ENCODE assay signal across 1 cellular context in the genomic region with DNA sequence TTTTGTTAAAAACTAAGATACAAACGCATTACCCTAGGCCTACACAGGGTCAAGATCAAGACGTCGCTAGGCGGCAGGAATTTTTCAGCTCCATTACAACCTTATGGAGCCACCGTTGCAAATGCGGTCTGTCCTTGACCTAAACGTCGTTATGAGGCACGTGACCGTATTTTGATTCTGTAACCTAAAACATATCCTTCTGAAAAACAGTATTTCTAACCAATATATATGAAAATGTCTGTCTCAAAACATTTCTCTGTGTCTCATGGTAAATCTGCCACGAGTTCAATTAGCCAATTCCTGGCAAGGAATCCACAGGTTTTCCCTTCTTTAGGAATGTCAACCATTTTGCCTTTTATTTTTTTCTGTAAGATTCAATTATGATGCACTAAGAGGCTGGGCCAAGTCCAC.
TF ChIP-seq lines count a peak whose summit lies in the region.

No MANE protein-coding gene starts in this region.

TF ChIP-seq in K562, 482 proteins besides CTCF, POLR2A, EP300 and RAD21 (continued from another document and continues in another):
- TF ChIP-seq, protein P1, sequence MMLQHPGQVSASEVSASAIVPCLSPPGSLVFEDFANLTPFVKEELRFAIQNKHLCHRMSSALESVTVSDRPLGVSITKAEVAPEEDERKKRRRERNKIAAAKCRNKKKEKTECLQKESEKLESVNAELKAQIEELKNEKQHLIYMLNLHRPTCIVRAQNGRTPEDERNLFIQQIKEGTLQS (IDR thresholded peaks at IDR 0.05), result no peak
- TF ChIP-seq, protein P1 (CRISPR knock-in tag; conservative IDR thresholded peaks at IDR 0.05), result no peak
- no peak for TF ChIP-seq NFIX (CRISPR knock-in tag; IDR thresholded peaks at IDR 0.05; ENCODE audit: low read depth)
- TF ChIP-seq, protein P2, sequence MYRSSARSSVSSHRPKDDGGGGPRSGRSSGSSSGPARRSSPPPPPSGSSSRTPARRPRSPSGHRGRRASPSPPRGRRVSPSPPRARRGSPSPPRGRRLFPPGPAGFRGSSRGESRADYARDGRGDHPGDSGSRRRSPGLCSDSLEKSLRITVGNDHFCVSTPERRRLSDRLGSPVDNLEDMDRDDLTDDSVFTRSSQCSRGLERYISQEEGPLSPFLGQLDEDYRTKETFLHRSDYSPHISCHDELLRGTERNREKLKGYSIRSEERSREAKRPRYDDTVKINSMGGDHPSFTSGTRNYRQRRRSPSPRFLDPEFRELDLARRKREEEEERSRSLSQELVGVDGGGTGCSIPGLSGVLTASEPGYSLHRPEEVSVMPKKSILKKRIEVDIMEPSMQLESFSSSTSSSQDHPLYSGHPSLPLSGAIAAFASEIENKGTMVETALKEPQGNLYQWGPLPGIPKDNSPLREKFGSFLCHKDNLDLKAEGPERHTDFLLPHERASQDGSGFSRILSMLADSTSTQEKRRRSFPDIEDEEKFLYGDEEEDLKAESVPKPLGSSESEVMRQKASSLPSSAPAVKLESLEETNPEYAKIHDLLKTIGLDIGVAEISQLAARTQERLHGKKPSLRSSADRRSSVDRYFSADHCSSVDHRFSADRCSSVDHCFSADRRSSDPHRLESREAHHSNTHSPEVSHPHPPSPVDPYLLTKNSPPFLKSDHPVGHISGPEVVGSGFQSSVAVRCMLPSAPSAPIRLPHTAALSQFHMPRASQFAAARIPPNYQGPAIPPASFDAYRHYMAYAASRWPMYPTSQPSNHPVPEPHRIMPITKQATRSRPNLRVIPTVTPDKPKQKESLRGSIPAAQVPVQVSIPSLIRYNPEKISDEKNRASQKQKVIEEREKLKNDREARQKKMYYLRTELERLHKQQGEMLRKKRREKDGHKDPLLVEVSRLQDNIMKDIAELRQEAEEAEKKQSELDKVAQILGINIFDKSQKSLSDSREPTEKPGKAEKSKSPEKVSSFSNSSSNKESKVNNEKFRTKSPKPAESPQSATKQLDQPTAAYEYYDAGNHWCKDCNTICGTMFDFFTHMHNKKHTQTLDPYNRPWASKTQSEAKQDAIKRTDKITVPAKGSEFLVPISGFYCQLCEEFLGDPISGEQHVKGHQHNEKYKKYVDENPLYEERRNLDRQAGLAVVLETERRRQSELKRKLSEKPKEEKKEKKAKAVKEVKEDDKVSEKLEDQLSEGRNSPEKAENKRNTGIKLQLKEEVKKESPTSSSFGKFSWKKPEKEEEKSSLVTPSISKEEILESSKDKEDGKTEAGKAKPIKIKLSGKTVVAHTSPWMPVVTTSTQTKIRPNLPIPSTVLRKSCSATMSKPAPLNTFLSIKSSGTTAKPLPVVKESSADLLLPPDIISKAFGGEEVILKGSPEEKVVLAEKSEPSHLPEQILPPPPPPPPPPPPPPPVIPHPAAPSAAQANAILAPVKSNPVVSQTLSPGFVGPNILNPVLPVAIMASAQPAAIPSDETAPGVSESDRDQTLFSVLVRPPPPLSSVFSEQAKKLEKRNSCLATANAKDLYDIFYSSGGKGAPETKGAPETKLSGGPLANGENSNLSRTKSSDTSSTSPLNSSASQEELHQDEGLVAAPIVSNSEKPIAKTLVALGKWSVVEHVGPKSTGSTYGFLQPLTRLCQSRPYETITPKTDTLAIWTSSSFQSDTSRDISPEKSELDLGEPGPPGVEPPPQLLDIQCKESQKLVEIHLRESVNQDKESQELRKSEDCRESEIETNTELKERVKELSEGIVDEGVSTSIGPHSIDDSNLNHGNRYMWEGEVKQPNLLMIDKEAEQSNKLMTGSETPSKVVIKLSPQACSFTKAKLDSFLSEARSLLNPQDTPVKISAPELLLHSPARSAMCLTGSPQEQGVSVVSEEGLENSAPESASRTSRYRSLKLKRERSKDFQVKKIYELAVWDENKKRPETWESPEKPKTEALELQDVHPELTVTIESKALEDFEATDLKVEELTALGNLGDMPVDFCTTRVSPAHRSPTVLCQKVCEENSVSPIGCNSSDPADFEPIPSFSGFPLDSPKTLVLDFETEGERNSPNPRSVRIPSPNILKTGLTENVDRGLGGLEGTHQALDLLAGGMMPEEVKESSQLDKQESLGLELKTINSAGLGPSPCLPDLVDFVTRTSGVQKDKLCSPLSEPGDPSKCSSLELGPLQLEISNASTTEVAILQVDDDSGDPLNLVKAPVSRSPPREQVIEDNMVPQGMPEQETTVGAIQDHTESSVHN (IDR thresholded peaks at IDR 0.05; ENCODE audit: borderline replicate concordance in 1 of 2, low read depth in 1 of 2), result no peak
- TF ChIP-seq, protein P3, sequence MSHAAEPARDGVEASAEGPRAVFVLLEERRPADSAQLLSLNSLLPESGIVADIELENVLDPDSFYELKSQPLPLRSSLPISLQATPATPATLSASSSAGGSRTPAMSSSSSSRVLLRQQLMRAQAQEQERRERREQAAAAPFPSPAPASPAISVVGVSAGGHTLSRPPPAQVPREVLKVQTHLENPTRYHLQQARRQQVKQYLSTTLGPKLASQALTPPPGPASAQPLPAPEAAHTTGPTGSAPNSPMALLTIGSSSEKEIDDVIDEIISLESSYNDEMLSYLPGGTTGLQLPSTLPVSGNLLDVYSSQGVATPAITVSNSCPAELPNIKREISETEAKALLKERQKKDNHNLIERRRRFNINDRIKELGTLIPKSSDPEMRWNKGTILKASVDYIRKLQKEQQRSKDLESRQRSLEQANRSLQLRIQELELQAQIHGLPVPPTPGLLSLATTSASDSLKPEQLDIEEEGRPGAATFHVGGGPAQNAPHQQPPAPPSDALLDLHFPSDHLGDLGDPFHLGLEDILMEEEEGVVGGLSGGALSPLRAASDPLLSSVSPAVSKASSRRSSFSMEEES (CRISPR knock-in tag; IDR thresholded peaks at IDR 0.05), result peak; percentile 95
- 0 out of 2 replicates have a peak, but pooled peaks have one; percentile 7 for TF ChIP-seq SOX6 (IDR thresholded peaks at IDR 0.05)
- TF ChIP-seq TAL1 (IDR thresholded peaks at IDR 0.05), result no peak
- no peak for TF ChIP-seq JUN (IDR thresholded peaks at IDR 0.05; ENCODE audit: borderline replicate concordance, low read depth, low read length)
- no peak for TF ChIP-seq JUN (CRISPR knock-in tag; IDR thresholded peaks at IDR 0.05; ENCODE audit: borderline replicate concordance)
- peak; percentile 40; the same call in 1 of the 2 replicates for TF ChIP-seq TEAD4 (IDR thresholded peaks at IDR 0.05; ENCODE audit: low read length)
- TF ChIP-seq TEAD4 (CRISPR knock-in tag; IDR thresholded peaks at IDR 0.05; ENCODE audit: borderline replicate concordance), result no peak
- TF ChIP-seq NUFIP1 (IDR thresholded peaks at IDR 0.05; ENCODE audit: partially characterized antibody), result no peak
- TF ChIP-seq, protein P4, sequence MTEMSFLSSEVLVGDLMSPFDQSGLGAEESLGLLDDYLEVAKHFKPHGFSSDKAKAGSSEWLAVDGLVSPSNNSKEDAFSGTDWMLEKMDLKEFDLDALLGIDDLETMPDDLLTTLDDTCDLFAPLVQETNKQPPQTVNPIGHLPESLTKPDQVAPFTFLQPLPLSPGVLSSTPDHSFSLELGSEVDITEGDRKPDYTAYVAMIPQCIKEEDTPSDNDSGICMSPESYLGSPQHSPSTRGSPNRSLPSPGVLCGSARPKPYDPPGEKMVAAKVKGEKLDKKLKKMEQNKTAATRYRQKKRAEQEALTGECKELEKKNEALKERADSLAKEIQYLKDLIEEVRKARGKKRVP (CRISPR knock-in tag; IDR thresholded peaks at IDR 0.05), result no peak
- TF ChIP-seq ZNF57 (CRISPR knock-in tag; IDR thresholded peaks at IDR 0.05), result no peak
- TF ChIP-seq, protein P5, sequence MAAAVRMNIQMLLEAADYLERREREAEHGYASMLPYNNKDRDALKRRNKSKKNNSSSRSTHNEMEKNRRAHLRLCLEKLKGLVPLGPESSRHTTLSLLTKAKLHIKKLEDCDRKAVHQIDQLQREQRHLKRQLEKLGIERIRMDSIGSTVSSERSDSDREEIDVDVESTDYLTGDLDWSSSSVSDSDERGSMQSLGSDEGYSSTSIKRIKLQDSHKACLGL (CRISPR knock-in tag; IDR thresholded peaks at IDR 0.05; ENCODE audit: borderline replicate concordance, poor library complexity, severe bottlenecking), result no peak
- no peak for TF ChIP-seq CCNT2 (IDR thresholded peaks at IDR 0.05; ENCODE audit: borderline replicate concordance, extremely low read depth, insufficient read length, low read depth, low read length)
- peak; percentile 63; the same call in 1 of the 2 replicates for TF ChIP-seq ZKSCAN8 (CRISPR knock-in tag; IDR thresholded peaks at IDR 0.05)
- TF ChIP-seq STAT5B (CRISPR knock-in tag; IDR thresholded peaks at IDR 0.05), result no peak
- TF ChIP-seq CBFB (CRISPR knock-in tag; IDR thresholded peaks at IDR 0.05), result no peak
- no peak for TF ChIP-seq SIX5 (IDR thresholded peaks at IDR 0.05; ENCODE audit: borderline replicate concordance in 1 of 2, insufficient read depth in 1 of 2, low read depth in 1 of 2, low read length in 2 of 2)
- TF ChIP-seq ZNF668 (CRISPR knock-in tag; IDR thresholded peaks at IDR 0.05), result no peak
- 0 out of 2 replicates have a peak, but pooled peaks have one; percentile 51 for TF ChIP-seq RHOXF2B (CRISPR knock-in tag; conservative IDR thresholded peaks at IDR 0.05)
- TF ChIP-seq ZC3H4 (CRISPR knock-in tag; IDR thresholded peaks at IDR 0.05; ENCODE audit: borderline replicate concordance), result no peak
- TF ChIP-seq TAF9B (IDR thresholded peaks at IDR 0.05; ENCODE audit: partially characterized antibody), result no peak
- TF ChIP-seq RAD51 (IDR thresholded peaks at IDR 0.05; ENCODE audit: borderline replicate concordance, low read depth), result peak; percentile 85
- no peak for TF ChIP-seq DMBX1 (CRISPR knock-in tag; IDR thresholded peaks at IDR 0.05; ENCODE audit: borderline replicate concordance)
- TF ChIP-seq NR2C1 (IDR thresholded peaks at IDR 0.05), result peak; percentile 23; the same call in 1 of the 2 replicates
- TF ChIP-seq NR2C1 (tag; IDR thresholded peaks at IDR 0.05), result no peak
- TF ChIP-seq, protein P6, sequence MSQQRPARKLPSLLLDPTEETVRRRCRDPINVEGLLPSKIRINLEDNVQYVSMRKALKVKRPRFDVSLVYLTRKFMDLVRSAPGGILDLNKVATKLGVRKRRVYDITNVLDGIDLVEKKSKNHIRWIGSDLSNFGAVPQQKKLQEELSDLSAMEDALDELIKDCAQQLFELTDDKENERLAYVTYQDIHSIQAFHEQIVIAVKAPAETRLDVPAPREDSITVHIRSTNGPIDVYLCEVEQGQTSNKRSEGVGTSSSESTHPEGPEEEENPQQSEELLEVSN (IDR thresholded peaks at IDR 0.05; ENCODE audit: borderline replicate concordance in 1 of 2, extremely low read depth in 1 of 2, insufficient read depth in 1 of 2, insufficient read length in 1 of 2, low read depth in 1 of 2, low read length in 1 of 2, poor library complexity in 1 of 2, severe bottlenecking in 1 of 2), result peak in 1 of 2 experiments; percentile 27
- TF ChIP-seq MTA2 (IDR thresholded peaks at IDR 0.05; ENCODE audit: low read depth), result no peak
- no peak for TF ChIP-seq ZNF830 (CRISPR knock-in tag; IDR thresholded peaks at IDR 0.05)
- TF ChIP-seq GTF2E2 (tag; IDR thresholded peaks at IDR 0.05), result no peak
- no peak for TF ChIP-seq U2AF1 (optimal IDR thresholded peaks at IDR 0.05; ENCODE audit: low read depth, low read length)
- TF ChIP-seq SNRNP70 (optimal IDR thresholded peaks at IDR 0.05; ENCODE audit: low read depth, low read length), result no peak
- no peak for TF ChIP-seq NR1H2 (CRISPR knock-in tag; IDR thresholded peaks at IDR 0.05)
- TF ChIP-seq, protein P7, sequence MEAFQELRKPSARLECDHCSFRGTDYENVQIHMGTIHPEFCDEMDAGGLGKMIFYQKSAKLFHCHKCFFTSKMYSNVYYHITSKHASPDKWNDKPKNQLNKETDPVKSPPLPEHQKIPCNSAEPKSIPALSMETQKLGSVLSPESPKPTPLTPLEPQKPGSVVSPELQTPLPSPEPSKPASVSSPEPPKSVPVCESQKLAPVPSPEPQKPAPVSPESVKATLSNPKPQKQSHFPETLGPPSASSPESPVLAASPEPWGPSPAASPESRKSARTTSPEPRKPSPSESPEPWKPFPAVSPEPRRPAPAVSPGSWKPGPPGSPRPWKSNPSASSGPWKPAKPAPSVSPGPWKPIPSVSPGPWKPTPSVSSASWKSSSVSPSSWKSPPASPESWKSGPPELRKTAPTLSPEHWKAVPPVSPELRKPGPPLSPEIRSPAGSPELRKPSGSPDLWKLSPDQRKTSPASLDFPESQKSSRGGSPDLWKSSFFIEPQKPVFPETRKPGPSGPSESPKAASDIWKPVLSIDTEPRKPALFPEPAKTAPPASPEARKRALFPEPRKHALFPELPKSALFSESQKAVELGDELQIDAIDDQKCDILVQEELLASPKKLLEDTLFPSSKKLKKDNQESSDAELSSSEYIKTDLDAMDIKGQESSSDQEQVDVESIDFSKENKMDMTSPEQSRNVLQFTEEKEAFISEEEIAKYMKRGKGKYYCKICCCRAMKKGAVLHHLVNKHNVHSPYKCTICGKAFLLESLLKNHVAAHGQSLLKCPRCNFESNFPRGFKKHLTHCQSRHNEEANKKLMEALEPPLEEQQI (IDR thresholded peaks at IDR 0.05), result no peak
- TF ChIP-seq FOSL1 (tag; conservative IDR thresholded peaks at IDR 0.05), result no peak
- peak; percentile 82 for TF ChIP-seq BHLHE40 (IDR thresholded peaks at IDR 0.05; ENCODE audit: low read length)
- no peak for TF ChIP-seq BRD4 (IDR thresholded peaks at IDR 0.05)
- TF ChIP-seq HDAC2 (IDR thresholded peaks at IDR 0.05), result no peak
